Comparison of ENCODE assay signal across 11 cellular contexts in the genomic region with DNA sequence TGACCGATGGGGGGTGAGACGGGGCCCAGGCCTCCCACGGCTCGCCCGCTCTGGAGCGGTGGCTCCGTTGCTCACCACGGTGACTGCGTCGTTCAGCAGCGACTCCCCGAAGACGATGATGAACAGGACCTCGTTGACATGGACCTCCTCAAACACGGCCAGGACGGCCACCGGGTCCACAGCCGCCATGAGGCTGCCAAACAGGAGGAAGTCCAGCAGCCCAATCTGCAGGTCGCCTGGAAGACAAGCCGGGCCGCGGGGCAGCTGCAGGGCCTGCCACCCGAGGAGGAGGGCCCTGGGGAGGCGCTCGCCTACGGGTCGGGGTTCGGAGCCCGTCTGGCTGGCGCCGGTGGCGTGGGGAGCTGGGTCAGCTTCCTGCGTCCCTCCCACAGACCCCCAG.
"Had no signal": no experiment of that assay in that cellular context is flagged by ENCODE, and none has a peak within 500 bp of the region (broad histone marks: within the 10 kb centered on the region; RNA-seq: fewer than 3 reads in every experiment).

No MANE protein-coding gene starts in this region.

- H3K36me3 ChIP-seq: HAP-1 had no signal

- H3K9ac ChIP-seq: GM23248 had no signal

- H3K9me3 ChIP-seq: HAP-1 had no signal

- H3K4me3 Mint-ChIP-seq: GM23338, H9, HFFc6 had no signal

- H3K4me3 ChIP-seq: GM23248, GM23338, HAP-1 had no signal

- ATAC-seq: GM23338, HCT116 had no signal

- FAIRE-seq: H1, H54 had no signal

- H3K9me3 Mint-ChIP-seq: GM23338, H9, HFFc6 had no signal

- H2AFZ ChIP-seq: GM23248, GM23338 had no signal

- H3K4me2 ChIP-seq: GM23338 had no signal

- H3K27ac Mint-ChIP-seq: GM23338, H9, HFFc6 had no signal

- H3K27ac ChIP-seq: GM23248 had no signal

- DNase-seq: GM23248, GOT3, H7, H9, HCEC 1CT, HFFc6 had no signal

- H3K4me1 ChIP-seq: HAP-1 had no signal
